1 cellular context compared by ENCODE assay signal in genomic region chr5:37915078-37915736, GRCh38.
TF ChIP-seq lines count a peak whose summit lies in the region.

No MANE protein-coding gene starts in this region.

TF ChIP-seq in K562, 482 proteins besides CTCF, POLR2A, EP300 and RAD21 (continued from another document):
- TF ChIP-seq PBX2 (CRISPR knock-in tag; IDR thresholded peaks at IDR 0.05; ENCODE audit: low read depth) = no peak
- TF ChIP-seq PBX2 (tag; conservative IDR thresholded peaks at IDR 0.05; ENCODE audit: low read depth) = no peak
- no peak for TF ChIP-seq HDAC3 (IDR thresholded peaks at IDR 0.05; ENCODE audit: borderline replicate concordance, partially characterized antibody)
- no peak for TF ChIP-seq CEBPZ (IDR thresholded peaks at IDR 0.05; ENCODE audit: borderline replicate concordance, low read depth, low read length)
- TF ChIP-seq ZNF174 (CRISPR knock-in tag; IDR thresholded peaks at IDR 0.05) = no peak
